1 cellular context compared by ENCODE assay signal in genomic region chr1:148388260-148389026, GRCh38.
A peak's percentile ranks its signal among the peaks of the same experiment; 100 is the strongest.
TF ChIP-seq lines count a peak whose summit lies in the region.

No MANE protein-coding gene starts in this region.

TF ChIP-seq in H1, 55 proteins besides CTCF, POLR2A, EP300 and RAD21 (continued from another document):
- TF ChIP-seq JUND (IDR thresholded peaks at IDR 0.05; ENCODE audit: low read length) (0 out of 2 replicates have a peak, but pooled peaks have one; percentile 12), ASH2L (IDR thresholded peaks at IDR 0.05; ENCODE audit: low read length) (peak; percentile 78), YY1 (IDR thresholded peaks at IDR 0.05; ENCODE audit: low read depth, low read length) (no peak), SIN3A (conservative IDR thresholded peaks at IDR 0.05 in 1 of 2, IDR thresholded peaks at IDR 0.05 in 1 of 2; ENCODE audit: low read depth in 1 of 2, low read length in 2 of 2) (peak in 1 of 2 experiments; percentile 60; a peak in 1 of 4 replicates), RBBP5 (IDR thresholded peaks at IDR 0.05; ENCODE audit: borderline replicate concordance, low read depth, low read length) (peak; percentile 63; the same call in 1 of the 2 replicates), KDM4A (IDR thresholded peaks at IDR 0.05; ENCODE audit: low read depth, low read length, severe bottlenecking) (peak; percentile 72), TAF1 (IDR thresholded peaks at IDR 0.05; ENCODE audit: low read depth, low read length) (peak; percentile 69), CBX5 (IDR thresholded peaks at IDR 0.05; ENCODE audit: low read depth, low read length) (no peak), SUZ12 (IDR thresholded peaks at IDR 0.05; ENCODE audit: low read length) (no peak), HDAC6 (IDR thresholded peaks at IDR 0.05; ENCODE audit: low read depth, low read length) (no peak), NRF1 (IDR thresholded peaks at IDR 0.05; ENCODE audit: low read depth, low read length) (no peak)
- TF ChIP-seq, protein P1, sequence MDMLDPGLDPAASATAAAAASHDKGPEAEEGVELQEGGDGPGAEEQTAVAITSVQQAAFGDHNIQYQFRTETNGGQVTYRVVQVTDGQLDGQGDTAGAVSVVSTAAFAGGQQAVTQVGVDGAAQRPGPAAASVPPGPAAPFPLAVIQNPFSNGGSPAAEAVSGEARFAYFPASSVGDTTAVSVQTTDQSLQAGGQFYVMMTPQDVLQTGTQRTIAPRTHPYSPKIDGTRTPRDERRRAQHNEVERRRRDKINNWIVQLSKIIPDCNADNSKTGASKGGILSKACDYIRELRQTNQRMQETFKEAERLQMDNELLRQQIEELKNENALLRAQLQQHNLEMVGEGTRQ (IDR thresholded peaks at IDR 0.05; ENCODE audit: low read length) = no peak
- TF ChIP-seq, protein P2, sequence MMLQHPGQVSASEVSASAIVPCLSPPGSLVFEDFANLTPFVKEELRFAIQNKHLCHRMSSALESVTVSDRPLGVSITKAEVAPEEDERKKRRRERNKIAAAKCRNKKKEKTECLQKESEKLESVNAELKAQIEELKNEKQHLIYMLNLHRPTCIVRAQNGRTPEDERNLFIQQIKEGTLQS (IDR thresholded peaks at IDR 0.05; ENCODE audit: insufficient read depth, low read depth, low read length) = no peak
